In genomic region chr19:29681422-29682235, GRCh38 we compare ENCODE assay signal across 10 cellular contexts. TPM values are rescaled to one million over a fixed set of nuclear protein-coding genes. Genes with fewer than 3 reads are reported as not detected.
A peak's percentile ranks its signal among the peaks of the same experiment; 100 is the strongest.
DNase-seq lines count a peak whose midpoint lies in the region; ATAC-seq and TF ChIP-seq lines count a peak whose summit lies in the region.
"Had no signal": no experiment of that assay in that cellular context is flagged by ENCODE, and none has a peak within 500 bp of the region (broad histone marks: within the 10 kb centered on the region; RNA-seq: fewer than 3 reads in every experiment).

No MANE protein-coding gene starts in this region.

- H3K9me3 Mint-ChIP-seq in activated naive CD8-positive, alpha-beta T cell (ENCODE audit: low read depth): no peaks in the 10 kb centered on the region
- H3K9me3 Mint-ChIP-seq: nephron progenitor cell had no signal

- intact Hi-C loops in right cardiac atrium (cut with DNase I): no loop called here

- H3K27ac ChIP-seq in HEK293 (ENCODE audit: extremely low read depth, low read depth, low read length): no peak overlapping the region
- peak overlapping the region; percentile 44 for H3K27ac ChIP-seq in right cardiac atrium (ENCODE audit: low read length)
- peak overlapping the region; percentile 35 for H3K27ac ChIP-seq in subcutaneous abdominal adipose tissue (ENCODE audit: low read depth, low read length)

- 66% methylated on average over 13 of the region's 13 CpGs for WGBS in right cardiac atrium

- CTCF ChIA-PET in HEK293 (lab: Yijun Ruan, JAX): interaction anchor here (0.8 to 2.5 kb wide), 6 partner anchors 10 to 74 kb away, joined by 3 to 15 read pairs (median 7); no protein-coding TSS in a partner anchor

- peaks cover 0 to 3% of the 10 kb centered on the region in 2 experiments; a peak in 1 of 3 replicates for H3K36me3 ChIP-seq in HEK293 (ENCODE audit: control insufficient read depth in 2 of 2, insufficient read depth in 1 of 2, low read length in 2 of 2)
- H3K36me3 ChIP-seq in subcutaneous abdominal adipose tissue (ENCODE audit: control insufficient read depth in 5 of 5, insufficient read depth in 5 of 5, low read length in 5 of 5): peaks cover 0 to 10% (median 7%) of the 10 kb centered on the region in 5 donors

- H3K4me1 ChIP-seq in HEK293 (ENCODE audit: control insufficient read depth, insufficient read depth, low read length) (no peaks in the 10 kb centered on the region), right cardiac atrium (ENCODE audit: control insufficient read depth, insufficient read depth, low read length) (peaks cover 17% of the 10 kb centered on the region), subcutaneous abdominal adipose tissue (ENCODE audit: control insufficient read depth in 5 of 5, insufficient read depth in 5 of 5, low read length in 5 of 5) (peaks cover 8 to 78% (median 77%) of the 10 kb centered on the region in 5 donors)

- POLR2A ChIA-PET in HEK293 (lab: Yijun Ruan, JAX): interaction anchor here (1.0 to 2.0 kb wide), 3 partner anchors 10 to 75 kb away, joined by 3 to 8 read pairs (median 6); partner anchors contain the start of genes PLEKHF1 and POP4

- H3K4me3 ChIP-seq in HEK293 (ENCODE audit: low read depth, low read length): no peak overlapping the region
- H3K4me3 ChIP-seq in right cardiac atrium (ENCODE audit: low read length): no peak overlapping the region
- peak overlapping the region in 1 of 5 donors; percentile 22 for H3K4me3 ChIP-seq in subcutaneous abdominal adipose tissue (ENCODE audit: low read depth in 1 of 5, low read length in 5 of 5)

- ATAC-seq in right cardiac atrium: peak; percentile 7 to 11

- peaks cover 57% of the 10 kb centered on the region for H3K4me1 Mint-ChIP-seq in activated naive CD8-positive, alpha-beta T cell (ENCODE audit: low read depth)

- H3K4me3 Mint-ChIP-seq in activated naive CD8-positive, alpha-beta T cell: peak overlapping the region; percentile 66
- H3K4me3 Mint-ChIP-seq: nephron progenitor cell had no signal

- H3K9ac ChIP-seq in subcutaneous abdominal adipose tissue (ENCODE audit: low read length in 5 of 5): peak overlapping the region in 1 of 5 donors; percentile 54

- no peaks in the 10 kb centered on the region for H3K9me3 ChIP-seq in HEK293 (ENCODE audit: control insufficient read depth, insufficient read depth, low read depth, low read length)
- no peaks in the 10 kb centered on the region for H3K9me3 ChIP-seq in right cardiac atrium (ENCODE audit: control insufficient read depth, low read length)
- H3K9me3 ChIP-seq in subcutaneous abdominal adipose tissue (ENCODE audit: control insufficient read depth in 5 of 5, low read length in 5 of 5): no peaks in the 10 kb centered on the region

- H3K36me3 Mint-ChIP-seq in activated naive CD8-positive, alpha-beta T cell: peaks cover 3% of the 10 kb centered on the region

- peak in 2 of 3 donors; percentile 62 to 72 for DNase-seq in right cardiac atrium
- no peak for DNase-seq in NCI-H526 treated with DMSO at 0.1 percent for 48 hours (lab: John Stamatoyannopoulos, UW)
- DNase-seq in OCI-M1 (lab: John Stamatoyannopoulos, UW): no peak
- no peak for DNase-seq in occipital lobe (lab: John Stamatoyannopoulos, UW)
- DNase-seq: activated CD8-positive, alpha-beta memory T cell treated with anti-CD3 and anti-CD28 coated beads for 24 hours; NCI-H2029; nephron progenitor cell had no signal

- TF ChIP-seq CTCF in HEK293 (tag by site-specific recombination; IDR thresholded peaks at IDR 0.05): no peak

- no peaks in the 10 kb centered on the region for H3K27me3 ChIP-seq in right cardiac atrium (ENCODE audit: control insufficient read depth, insufficient read depth)
- no peaks in the 10 kb centered on the region for H3K27me3 ChIP-seq in subcutaneous abdominal adipose tissue (ENCODE audit: control insufficient read depth in 5 of 5, insufficient read depth in 4 of 5, low read length in 5 of 5)

- peak overlapping the region; percentile 87 for H3K27ac Mint-ChIP-seq in activated naive CD8-positive, alpha-beta T cell
- H3K27ac Mint-ChIP-seq: nephron progenitor cell had no signal

- no peaks in the 10 kb centered on the region for H3K27me3 Mint-ChIP-seq in activated naive CD8-positive, alpha-beta T cell

TF ChIP-seq in HEK293, 187 proteins besides CTCF, POLR2A, EP300 and RAD21:
- TF ChIP-seq GFI1B (tag by site-specific recombination; IDR thresholded peaks at IDR 0.05) (no peak), PRDM10 (tag by site-specific recombination; IDR thresholded peaks at IDR 0.05) (peak; percentile 49), ZBTB17 (tag by site-specific recombination; IDR thresholded peaks at IDR 0.05) (0 out of 2 replicates have a peak, but pooled peaks have one; percentile 21), ZNF394 (tag by site-specific recombination; IDR thresholded peaks at IDR 0.05; ENCODE audit: borderline replicate concordance) (peak; percentile 79; the same call in 1 of the 2 replicates), HIC1 (tag by site-specific recombination; IDR thresholded peaks at IDR 0.05) (no peak), ZNF776 (tag by site-specific recombination; IDR thresholded peaks at IDR 0.05; ENCODE audit: borderline replicate concordance) (no peak), ZNF311 (tag by site-specific recombination; IDR thresholded peaks at IDR 0.05; ENCODE audit: borderline replicate concordance) (no peak)

RNA-seq across cellular contexts. Expression of gene PLEKHF1, which starts 16.4 kb away (rescaled TPM):
- total RNA-seq in right cardiac atrium (10 to 100 TPM; 25.1 to 44.1 (median 31.0) TPM), occipital lobe (1.9 TPM)
- polyA plus RNA-seq in right cardiac atrium: 40.6 TPM

RNA-seq across cellular contexts. Expression of gene C19orf12, which starts 33.4 kb away (rescaled TPM):
- total RNA-seq in right cardiac atrium (10 to 100 TPM; 40.6 to 48.2 (median 43.5) TPM), occipital lobe (40.2 TPM)
- polyA plus RNA-seq in right cardiac atrium: 37.3 TPM

Comparison
In these comparisons a context has a peak if more than half of its experiments do, and no peak if none do; other contexts are left out.
1. DNase-seq: peak in right cardiac atrium (2 of 3); none in NCI-H526 treated with DMSO at 0.1 percent for 48 hours (single experiment), OCI-M1 (single experiment) and occipital lobe (single experiment).